In the genomic region with DNA sequence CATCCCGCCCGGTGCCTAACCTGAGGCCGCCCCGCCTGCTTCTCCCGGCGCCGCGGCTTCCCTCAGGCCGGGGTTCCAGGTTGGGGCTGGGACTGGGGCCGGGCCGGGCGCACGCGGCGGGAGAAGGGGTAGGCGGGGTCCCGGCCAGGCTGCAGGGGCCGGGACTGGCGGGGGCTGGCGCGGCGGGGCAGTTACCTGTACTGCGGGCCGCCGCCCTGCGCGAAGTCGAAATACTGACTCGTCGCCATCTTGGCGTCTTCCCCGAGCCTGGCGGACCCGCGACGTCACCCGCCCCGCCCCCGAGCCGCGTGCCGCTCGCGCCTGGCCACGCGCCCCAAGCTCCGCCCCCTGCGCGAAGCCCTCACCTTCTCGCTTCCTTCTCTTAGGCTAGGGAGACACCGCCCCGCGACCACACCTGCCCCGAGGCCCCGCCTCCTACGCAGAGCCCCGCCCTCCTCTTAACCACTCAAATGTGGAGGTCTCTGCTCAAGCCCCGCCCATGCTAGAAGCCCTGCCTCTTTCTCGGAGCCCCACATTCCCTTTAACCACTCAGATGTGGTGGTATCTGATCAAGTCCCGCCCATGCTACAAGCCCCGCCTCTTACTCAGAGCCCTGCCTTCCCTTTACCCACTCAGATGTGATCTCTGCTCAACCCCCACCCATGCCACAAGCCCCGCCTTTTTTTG, we compare ENCODE assay signal across 8 cellular contexts. TPM values are rescaled to one million over a fixed set of nuclear protein-coding genes. Genes with fewer than 3 reads are reported as not detected.
A peak's percentile ranks its signal among the peaks of the same experiment; 100 is the strongest.
DNase-seq lines count a peak whose midpoint lies in the region; ATAC-seq and TF ChIP-seq lines count a peak whose summit lies in the region.

A gene (minus strand): TSS at position 269 of the 687 bp plus-strand sequence. CDS start 21 bp downstream, at position 248.

- H2BK120ac ChIP-seq in neuronal stem cell (ENCODE audit: low read depth, low read length) = peak within 1 kb of the TSS; percentile 89

- peak within 1 kb of the TSS; percentile 49 for H3K27ac ChIP-seq in neuronal stem cell (replicated peaks; ENCODE audit: low read length)
- H3K27ac ChIP-seq in RWPE1 = no peak within 1 kb of the TSS

- no peak within 1 kb of the TSS for H4K91ac ChIP-seq in neuronal stem cell (ENCODE audit: low read depth, low read length, poor library complexity)

- H3K4me1 ChIP-seq in neuronal stem cell (ENCODE audit: control insufficient read depth in 2 of 2, insufficient read depth in 1 of 2, low read depth in 1 of 2, low read length in 2 of 2) = peaks cover 0 to 11% of the 10 kb centered on the region in 2 donors

- H3K27ac Mint-ChIP-seq in activated T-helper 2 cell treated with anti-CD3 and anti-CD28 coated beads, Interferon-gamma antibody, Interleukin-2, Interleukin-4, amounts not matched to agents 10 μg/mL and 5 μg/mL and 100 μg/mL, durations not matched to agents 14 hours and 24 hours and 36 hours = no peak within 1 kb of the TSS

- no peak within 1 kb of the TSS for H2AK5ac ChIP-seq in neuronal stem cell (ENCODE audit: low read depth, low read length)

- H3K27me3 ChIP-seq in neuronal stem cell (ENCODE audit: control insufficient read depth in 3 of 3, insufficient read depth in 3 of 3, low read depth in 1 of 3, low read length in 3 of 3) = peaks cover 0 to 23% (median 0%) of the 10 kb centered on the region in 3 experiments

- H3K9me3 Mint-ChIP-seq in activated T-helper 2 cell treated with anti-CD3 and anti-CD28 coated beads, Interferon-gamma antibody, Interleukin-2, Interleukin-4, amounts not matched to agents 10 μg/mL and 5 μg/mL and 100 μg/mL, durations not matched to agents 14 hours and 24 hours and 36 hours = peaks cover 7% of the 10 kb centered on the region

- ATAC-seq in HG02840 (IDR thresholded peaks at IDR 0.05; ENCODE audit: low FRiP score, unreplicated experiment) = no peak

- no peak within 1 kb of the TSS for H3K23ac ChIP-seq in neuronal stem cell (ENCODE audit: low read depth, low read length, poor library complexity)

- peak within 1 kb of the TSS; percentile 42 to 73 for H3K4me3 ChIP-seq in neuronal stem cell (ENCODE audit: low read length in 2 of 2)
- no peak within 1 kb of the TSS for H3K4me3 ChIP-seq in foreskin fibroblast (ENCODE audit: low read depth in 1 of 2, low read length in 2 of 2)

- peaks cover 4% of the 10 kb centered on the region for H3K36me3 Mint-ChIP-seq in activated T-helper 2 cell treated with anti-CD3 and anti-CD28 coated beads, Interferon-gamma antibody, Interleukin-2, Interleukin-4, amounts not matched to agents 10 μg/mL and 5 μg/mL and 100 μg/mL, durations not matched to agents 14 hours and 24 hours and 36 hours (ENCODE audit: low read depth)

- H3K9me3 ChIP-seq in neuronal stem cell (replicated peaks in 1 of 2; ENCODE audit: control insufficient read depth in 2 of 2, insufficient read depth in 1 of 2, low read depth in 1 of 2, low read length in 2 of 2) = peaks cover 8% of the 10 kb centered on the region in 2 donors

- no peak for TF ChIP-seq CTCF in foreskin fibroblast (IDR thresholded peaks at IDR 0.05; ENCODE audit: low read depth, low read length)
- TF ChIP-seq CTCF in RWPE1 (conservative IDR thresholded peaks at IDR 0.05; ENCODE audit: low read depth) = no peak

- WGBS in neuronal stem cell (ENCODE audit: extremely low coverage in 2 of 2, insufficient read length in 2 of 2, insufficient replicate concordance in 1 of 2), 2 donors = no CpG with 5 or more reads among the region's 62 CpGs

- peak within 1 kb of the TSS; percentile 89 for H2BK5ac ChIP-seq in neuronal stem cell (ENCODE audit: low read length)

- H3K27me3 Mint-ChIP-seq in activated T-helper 2 cell treated with anti-CD3 and anti-CD28 coated beads, Interferon-gamma antibody, Interleukin-2, Interleukin-4, amounts not matched to agents 10 μg/mL and 5 μg/mL and 100 μg/mL, durations not matched to agents 14 hours and 24 hours and 36 hours (ENCODE audit: low read depth) = peaks cover 29% of the 10 kb centered on the region

- peak within 1 kb of the TSS; percentile 91 for H2BK15ac ChIP-seq in neuronal stem cell (ENCODE audit: low read length)

- POLR2A ChIA-PET in RWPE1 (lab: Yijun Ruan, JAX; ENCODE audit: low non-redundant PET) = no interaction called here

- no peak within 1 kb of the TSS for H4K8ac ChIP-seq in neuronal stem cell (ENCODE audit: low read depth, low read length)

- peak within 1 kb of the TSS; percentile 90 for H2AFZ ChIP-seq in neuronal stem cell (ENCODE audit: low read length)

- DNase-seq in DMS79 (lab: John Stamatoyannopoulos, UW) (peak; percentile 49), OCI-M2 (lab: John Stamatoyannopoulos, UW; ENCODE audit: unreplicated experiment) (peak; percentile 45), cerebellar cortex (ENCODE audit: low spot score) (peak; percentile 50), neuronal stem cell (ENCODE audit: low spot score) (no peak), foreskin fibroblast (no peak), RWPE1 (ENCODE audit: low spot score) (no peak)
- no peak for DNase-seq in activated T-helper 2 cell treated with anti-CD3 and anti-CD28 coated beads, Interferon-gamma antibody, Interleukin-2, Interleukin-4, amounts not matched to agents 10 μg/mL and 5 μg/mL and 100 μg/mL, durations not matched to agents 14 hours and 24 hours and 36 hours (ENCODE audit: low spot score)

- peaks cover 2% of the 10 kb centered on the region for H3K4me1 Mint-ChIP-seq in activated T-helper 2 cell treated with anti-CD3 and anti-CD28 coated beads, Interferon-gamma antibody, Interleukin-2, Interleukin-4, amounts not matched to agents 10 μg/mL and 5 μg/mL and 100 μg/mL, durations not matched to agents 14 hours and 24 hours and 36 hours (ENCODE audit: low read depth)

- no peak within 1 kb of the TSS for H3K14ac ChIP-seq in neuronal stem cell (ENCODE audit: low read length)

- H3K4ac ChIP-seq in neuronal stem cell (ENCODE audit: low read length) = no peak within 1 kb of the TSS

- H3K36me3 ChIP-seq in neuronal stem cell (replicated peaks in 1 of 2; ENCODE audit: control insufficient read depth in 2 of 2, insufficient read depth in 2 of 2, low read length in 2 of 2) = no peaks in the 10 kb centered on the region

- H3K79me1 ChIP-seq in neuronal stem cell (ENCODE audit: low read depth, low read length) = no peaks in the 10 kb centered on the region

- peak within 1 kb of the TSS; percentile 90 for H3K9ac ChIP-seq in neuronal stem cell (ENCODE audit: low read depth, low read length, poor library complexity)

- H3K4me2 ChIP-seq in neuronal stem cell (ENCODE audit: insufficient read depth, low read length, poor library complexity, severe bottlenecking) = peak within 1 kb of the TSS; percentile 75

- peak within 1 kb of the TSS; percentile 94 for H3K18ac ChIP-seq in neuronal stem cell (ENCODE audit: low read length)

- intact Hi-C loops in activated T-helper 2 cell treated with anti-CD3 and anti-CD28 coated beads, Interferon-gamma antibody, Interleukin-2, Interleukin-4, amounts not matched to agents 10 μg/mL and 5 μg/mL and 100 μg/mL, durations not matched to agents 14 hours and 24 hours and 36 hours (cut with micrococcal nuclease) = no loop called here

- CTCF ChIA-PET in RWPE1 (lab: Yijun Ruan, JAX) = no interaction called here

- H2BK12ac ChIP-seq in neuronal stem cell (ENCODE audit: low read length) = no peak within 1 kb of the TSS

- no peak within 1 kb of the TSS for H3K4me3 Mint-ChIP-seq in activated T-helper 2 cell treated with anti-CD3 and anti-CD28 coated beads, Interferon-gamma antibody, Interleukin-2, Interleukin-4, amounts not matched to agents 10 μg/mL and 5 μg/mL and 100 μg/mL, durations not matched to agents 14 hours and 24 hours and 36 hours (ENCODE audit: low read depth)

RNA-seq across cellular contexts. Expression of the gene that starts here (rescaled TPM):
- 12.5 TPM for polyA plus RNA-seq in neuronal stem cell (2013, experiment 1 of 2)
- 13.8 TPM for polyA plus RNA-seq in neuronal stem cell (2013, experiment 2 of 2)
- total RNA-seq in activated T-helper 2 cell treated with anti-CD3 and anti-CD28 coated beads, Interferon-gamma antibody, Interleukin-2, Interleukin-4, amounts not matched to agents 10 μg/mL and 5 μg/mL and 100 μg/mL, durations not matched to agents 14 hours and 24 hours and 36 hours = 0.27 and 0.32 TPM in 2 replicates

Comparison
In these comparisons a context has a peak if more than half of its experiments do, and no peak if none do; other contexts are left out.
1. DNase-seq: peak in DMS79 (single experiment), OCI-M2 (single experiment) and cerebellar cortex (single experiment); none in neuronal stem cell (single experiment), foreskin fibroblast (0 of 2), activated T-helper 2 cell treated with anti-CD3 and anti-CD28 coated beads, Interferon-gamma antibody, Interleukin-2, Interleukin-4, amounts not matched to agents 10 μg/mL and 5 μg/mL and 100 μg/mL, durations not matched to agents 14 hours and 24 hours and 36 hours (single experiment) and RWPE1 (single experiment).
2. H3K4me3 ChIP-seq: peak in neuronal stem cell (2 of 2); none in foreskin fibroblast (0 of 2).